1 cellular context compared by ENCODE assay signal in genomic region chr13:97329331-97329730, GRCh38.
TF ChIP-seq lines count a peak whose summit lies in the region.

No MANE protein-coding gene starts in this region.

TF ChIP-seq in GM23338, 12 proteins besides CTCF, POLR2A, EP300 and RAD21 (continued from another document):
- no peak for TF ChIP-seq ZNF462 (CRISPR knock-in tag; IDR thresholded peaks at IDR 0.05)
- TF ChIP-seq JUNB (IDR thresholded peaks at IDR 0.05; ENCODE audit: unreplicated experiment): no peak
